Comparison of ENCODE assay signal across 19 cellular contexts in the genomic region with DNA sequence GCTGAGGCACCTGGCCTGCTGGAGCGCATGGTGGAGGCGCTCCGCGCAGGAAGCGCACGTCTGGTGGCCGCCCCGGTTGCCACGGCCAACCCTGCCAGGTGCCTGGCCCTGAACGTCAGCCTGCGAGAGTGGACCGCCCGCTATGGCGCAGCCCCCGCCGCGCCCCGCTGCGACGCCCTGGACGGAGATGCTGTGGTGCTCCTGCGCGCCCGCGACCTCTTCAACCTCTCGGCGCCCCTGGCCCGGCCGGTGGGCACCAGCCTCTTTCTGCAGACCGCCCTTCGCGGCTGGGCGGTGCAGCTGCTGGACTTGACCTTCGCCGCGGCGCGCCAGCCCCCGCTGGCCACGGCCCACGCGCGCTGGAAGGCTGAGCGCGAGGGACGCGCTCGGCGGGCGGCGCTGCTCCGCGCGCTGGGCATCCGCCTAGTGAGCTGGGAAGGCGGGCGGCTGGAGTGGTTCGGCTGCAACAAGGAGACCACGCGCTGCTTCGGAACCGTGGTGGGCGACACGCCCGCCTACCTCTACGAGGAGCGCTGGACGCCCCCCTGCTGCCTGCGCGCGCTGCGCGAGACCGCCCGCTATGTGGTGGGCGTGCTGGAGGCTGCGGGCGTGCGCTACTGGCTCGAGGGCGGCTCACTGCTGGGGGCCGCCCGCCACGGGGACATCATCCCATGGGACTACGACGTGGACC. TPM values are rescaled to one million over a fixed set of nuclear protein-coding genes. Genes with fewer than 3 reads are reported as not detected.
DNase-seq lines count a peak whose midpoint lies in the region; ATAC-seq and TF ChIP-seq lines count a peak whose summit lies in the region.
"Had no signal": no experiment of that assay in that cellular context is flagged by ENCODE, and none has a peak within 500 bp of the region (broad histone marks: within the 10 kb centered on the region; RNA-seq: fewer than 3 reads in every experiment).

No MANE protein-coding gene starts in this region.

- peaks cover 0 to 10% of the 10 kb centered on the region in 2 donors for H3K4me1 Mint-ChIP-seq in natural killer cell treated with Interleukin-12 subunit alpha and Interleukin-12 subunit beta and Interleukin-15 and Interleukin-18, amount 100 ng/mL, for 72 hours (ENCODE audit: low read depth in 2 of 2)
- H3K4me1 Mint-ChIP-seq in natural killer cell = peaks cover 0 to 12% of the 10 kb centered on the region in 2 donors

- H3K27me3 Mint-ChIP-seq in natural killer cell treated with Interleukin-12 subunit alpha and Interleukin-12 subunit beta and Interleukin-15 and Interleukin-18, amount 100 ng/mL, for 72 hours = no peaks in the 10 kb centered on the region
- H3K27me3 Mint-ChIP-seq in natural killer cell (ENCODE audit: low read depth in 2 of 2) = no peaks in the 10 kb centered on the region

- TF ChIP-seq POLR2A in gastroesophageal sphincter (IDR thresholded peaks at IDR 0.05) (no peak), spleen (IDR thresholded peaks at IDR 0.05) (no peak)

- peaks cover 0 to 55% (median 13%) of the 10 kb centered on the region in 3 donors for H3K4me1 ChIP-seq in gastroesophageal sphincter
- H3K4me1 ChIP-seq in spleen = peaks cover 20 to 47% (median 38%) of the 10 kb centered on the region in 6 donors

- no peaks in the 10 kb centered on the region for H3K36me3 Mint-ChIP-seq in natural killer cell treated with Interleukin-12 subunit alpha and Interleukin-12 subunit beta and Interleukin-15 and Interleukin-18, amount 100 ng/mL, for 72 hours
- no peaks in the 10 kb centered on the region for H3K36me3 Mint-ChIP-seq in natural killer cell

- H3K27ac Mint-ChIP-seq in natural killer cell treated with Interleukin-12 subunit alpha and Interleukin-12 subunit beta and Interleukin-15 and Interleukin-18, amount 100 ng/mL, for 72 hours = no peak overlapping the region
- no peak overlapping the region for H3K27ac Mint-ChIP-seq in natural killer cell
- H3K27ac Mint-ChIP-seq: CD8-positive, alpha-beta T cell; GM23338 had no signal

- H3K36me3 ChIP-seq in gastroesophageal sphincter (peaks cover 0 to 38% of the 10 kb centered on the region in 2 donors), spleen (peaks cover 0 to 48% (median 10%) of the 10 kb centered on the region in 6 donors)

- H3K27ac ChIP-seq in gastroesophageal sphincter = peak overlapping the region in 3 of 4 donors; percentile 60 to 69 (median 68)
- peak overlapping the region in 6 of 8 donors; percentile 70 to 79 (median 74) for H3K27ac ChIP-seq in spleen

- H3K4me3 ChIP-seq in gastroesophageal sphincter (no peak overlapping the region), spleen (no peak overlapping the region)
- H3K4me3 ChIP-seq: GM23338, MG63 had no signal

- intact Hi-C loops in natural killer cell (cut with micrococcal nuclease) (no loop called here), spleen (cut with DNase I; ENCODE audit: low total_unique reads) (loop anchor here (2.0 kb wide), 1 partner anchor 85 kb away; no protein-coding TSS in a partner anchor)

- peak; percentile 62 for DNase-seq in natural killer cell treated with Interleukin-12 subunit alpha and Interleukin-12 subunit beta and Interleukin-15 and Interleukin-18, amount 100 ng/mL, for 72 hours (ENCODE audit: low spot score)
- DNase-seq in natural killer cell (no peak), spleen (no peak), ecto neural progenitor cell (ENCODE audit: low spot score) (no peak), occipital lobe (lab: John Stamatoyannopoulos, UW) (no peak)
- DNase-seq: CD8-positive, alpha-beta T cell; DND-41; Karpas-422; MG63; NCI-H1092; NCI-H146; NCI-H2081; NCI-H510A; NCI-H774; PC-3 had no signal

- H3K4me3 Mint-ChIP-seq in natural killer cell treated with Interleukin-12 subunit alpha and Interleukin-12 subunit beta and Interleukin-15 and Interleukin-18, amount 100 ng/mL, for 72 hours = no peak overlapping the region
- H3K4me3 Mint-ChIP-seq in natural killer cell = no peak overlapping the region
- H3K4me3 Mint-ChIP-seq: CD8-positive, alpha-beta T cell; GM23338 had no signal

- WGBS in gastroesophageal sphincter (ENCODE audit: low coverage in 1 of 2), 2 donors = 92% methylated on average over 17 of the region's 86 CpGs; no CpG with 5 or more reads in 1 of the 2 donors
- 91 to 95% (median 93%) methylated on average over 70 to 86 of the region's 86 CpGs for WGBS in spleen, 5 donors

- H3K27me3 ChIP-seq in gastroesophageal sphincter = no peaks in the 10 kb centered on the region
- H3K27me3 ChIP-seq in spleen (replicated peaks in 1 of 7) = no peaks in the 10 kb centered on the region
- H3K27me3 ChIP-seq: MG63 had no signal

- TF ChIP-seq EP300 in gastroesophageal sphincter (IDR thresholded peaks at IDR 0.05) = no peak

- no peaks in the 10 kb centered on the region for H3K9me3 ChIP-seq in gastroesophageal sphincter
- H3K9me3 ChIP-seq in spleen = no peaks in the 10 kb centered on the region
- H3K9me3 ChIP-seq: MG63 had no signal

- no peaks in the 10 kb centered on the region for H3K9me3 Mint-ChIP-seq in natural killer cell treated with Interleukin-12 subunit alpha and Interleukin-12 subunit beta and Interleukin-15 and Interleukin-18, amount 100 ng/mL, for 72 hours
- no peaks in the 10 kb centered on the region for H3K9me3 Mint-ChIP-seq in natural killer cell
- H3K9me3 Mint-ChIP-seq: CD8-positive, alpha-beta T cell; GM23338 had no signal

- ATAC-seq in natural killer cell treated with Interleukin-12 subunit alpha and Interleukin-12 subunit beta and Interleukin-15 and Interleukin-18, amount 100 ng/mL, for 72 hours = no peak
- ATAC-seq in natural killer cell (no peak), gastroesophageal sphincter (no peak), HG02610 (IDR thresholded peaks at IDR 0.05; ENCODE audit: unreplicated experiment) (no peak), GM21786 (IDR thresholded peaks at IDR 0.05; ENCODE audit: unreplicated experiment) (no peak)
- ATAC-seq: CD8-positive, alpha-beta T cell; PC-3 had no signal

- TF ChIP-seq CTCF in natural killer cell (IDR thresholded peaks at IDR 0.05) (no peak), gastroesophageal sphincter (IDR thresholded peaks at IDR 0.05) (no peak), spleen (IDR thresholded peaks at IDR 0.05 in 8 of 11, conservative IDR thresholded peaks at IDR 0.05 in 3 of 11) (no peak)

RNA-seq across cellular contexts. Expression of a gene that starts 9.7 kb away (rescaled TPM):
- 100 to 1,000 TPM in 1 of 2 donors, 10 to 100 TPM in 1; 88.9 to 121 TPM for total RNA-seq in natural killer cell treated with Interleukin-12 subunit alpha and Interleukin-12 subunit beta and Interleukin-15 and Interleukin-18, amount 100 ng/mL, for 72 hours
- 100 to 1,000 TPM; 125 to 152 (median 125) TPM for total RNA-seq in natural killer cell
- 100 to 1,000 TPM in 1 of 4 donors, 10 to 100 TPM in 3; 64.6 to 109 (median 90.4) TPM for total RNA-seq in gastroesophageal sphincter
- total RNA-seq in spleen = 100 to 1,000 TPM in 5 of 7 donors, 10 to 100 TPM in 2; 90.1 to 143 (median 107) TPM
- 10 to 100 TPM; 28.2 to 70.7 (median 30.0) TPM for polyA plus RNA-seq in spleen
- 85.2 TPM for total RNA-seq in occipital lobe

RNA-seq across cellular contexts. Expression of a gene that starts 10.1 kb away (rescaled TPM):
- 10 to 100 TPM; 16.4 to 25.4 TPM for total RNA-seq in natural killer cell treated with Interleukin-12 subunit alpha and Interleukin-12 subunit beta and Interleukin-15 and Interleukin-18, amount 100 ng/mL, for 72 hours
- total RNA-seq in natural killer cell = 10 to 100 TPM; 19.1 to 23.3 (median 19.8) TPM
- 10 to 100 TPM; 18.7 to 22.5 (median 20.3) TPM for total RNA-seq in gastroesophageal sphincter
- total RNA-seq in spleen = 10 to 100 TPM; 15.4 to 24.8 (median 19.3) TPM
- 10 to 100 TPM in 1 of 3 donors, 1 to 10 TPM in 2; 5.3 to 13.0 (median 9.8) TPM for polyA plus RNA-seq in spleen
- total RNA-seq in occipital lobe = 11.7 TPM

RNA-seq across cellular contexts. Expression of a gene that starts 32.4 kb away (rescaled TPM):
- 100 to 1,000 TPM; 215 to 269 TPM for total RNA-seq in natural killer cell treated with Interleukin-12 subunit alpha and Interleukin-12 subunit beta and Interleukin-15 and Interleukin-18, amount 100 ng/mL, for 72 hours
- total RNA-seq in natural killer cell (10 to 100 TPM; 11.2 to 23.1 (median 18.9) TPM), gastroesophageal sphincter (10 to 100 TPM; 16.2 to 56.7 (median 38.8) TPM), spleen (10 to 100 TPM; 45.1 to 62.8 (median 49.8) TPM), occipital lobe (3.3 TPM)
- polyA plus RNA-seq in spleen = 10 to 100 TPM; 13.2 to 29.5 (median 23.0) TPM

RNA-seq across cellular contexts. Expression of a gene that starts 39.1 kb away (rescaled TPM):
- total RNA-seq in natural killer cell treated with Interleukin-12 subunit alpha and Interleukin-12 subunit beta and Interleukin-15 and Interleukin-18, amount 100 ng/mL, for 72 hours = 10 to 100 TPM; 82.3 to 100.0 TPM
- total RNA-seq in natural killer cell (100 to 1,000 TPM; 179 to 216 (median 203) TPM), gastroesophageal sphincter (10 to 100 TPM; 15.2 to 33.6 (median 19.7) TPM), spleen (100 to 1,000 TPM in 4 of 7 donors, 10 to 100 TPM in 3; 76.3 to 127 (median 115) TPM), occipital lobe (4.7 TPM)
- 100 to 1,000 TPM in 2 of 3 donors, 10 to 100 TPM in 1; 63.4 to 132 (median 105) TPM for polyA plus RNA-seq in spleen
